ENCODE assay signal across 10 cellular contexts in the genomic region with DNA sequence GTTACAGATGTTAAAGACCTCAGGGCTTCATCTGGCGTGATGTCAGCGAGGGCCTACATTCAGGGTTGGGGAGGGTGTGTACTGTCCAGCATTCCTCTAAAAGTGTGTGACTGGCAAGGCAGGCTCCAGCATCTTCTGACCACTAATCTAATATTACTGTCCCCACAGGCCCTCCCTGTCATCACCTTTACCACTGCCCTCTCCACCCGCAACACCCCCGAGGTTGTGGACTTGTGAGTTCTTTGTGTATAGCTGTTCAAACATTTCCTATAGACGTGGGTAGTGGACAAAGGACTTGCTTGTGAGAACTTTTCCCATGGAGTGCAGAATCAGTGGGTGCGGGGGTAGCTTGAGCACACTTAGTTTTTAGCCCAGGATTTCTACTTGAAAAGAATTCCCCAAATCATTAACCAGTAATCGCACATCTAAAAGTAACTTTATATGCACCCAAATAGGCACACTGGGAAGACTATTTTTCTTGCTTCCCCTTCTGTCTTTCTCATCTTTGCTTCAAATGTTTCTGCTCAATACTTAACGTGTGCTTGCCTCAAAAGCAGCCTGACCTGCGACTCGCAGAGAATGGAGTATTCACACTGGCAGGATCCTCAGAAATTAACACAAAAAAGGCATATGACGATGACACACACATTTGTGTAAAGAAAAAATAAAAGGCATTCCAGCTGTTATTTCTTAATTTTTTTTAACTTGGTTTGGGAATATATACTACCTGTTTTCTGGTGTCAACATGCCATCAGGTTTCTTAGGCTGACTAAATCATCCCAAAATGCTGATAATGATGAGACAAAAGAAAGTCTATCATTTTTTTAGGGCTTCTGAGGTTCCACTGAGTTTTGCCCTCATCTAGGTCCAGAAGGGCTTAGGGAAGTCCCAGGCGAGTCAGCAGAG.
DNase-seq lines count a peak whose midpoint lies in the region; ATAC-seq and TF ChIP-seq lines count a peak whose summit lies in the region.
"Had no signal": no experiment of that assay in that cellular context is flagged by ENCODE, and none has a peak within 500 bp of the region (broad histone marks: within the 10 kb centered on the region; RNA-seq: fewer than 3 reads in every experiment).

No MANE protein-coding gene starts in this region.

- H3K27ac Mint-ChIP-seq in activated T-helper 2 cell treated with anti-CD3 and anti-CD28 coated beads, Interferon-gamma antibody, Interleukin-2, Interleukin-4, amounts not matched to agents 10 μg/mL and 5 μg/mL and 100 μg/mL, durations not matched to agents 14 hours and 24 hours and 36 hours: peak overlapping the region; percentile 64

- no peaks in the 10 kb centered on the region for H3K9me3 ChIP-seq in suprapubic skin
- H3K9me3 ChIP-seq: tibial artery had no signal

- no peaks in the 10 kb centered on the region for H3K27me3 ChIP-seq in suprapubic skin
- H3K27me3 ChIP-seq: tibial artery had no signal

- H3K36me3 Mint-ChIP-seq in activated T-helper 2 cell treated with anti-CD3 and anti-CD28 coated beads, Interferon-gamma antibody, Interleukin-2, Interleukin-4, amounts not matched to agents 10 μg/mL and 5 μg/mL and 100 μg/mL, durations not matched to agents 14 hours and 24 hours and 36 hours (ENCODE audit: low read depth): peaks cover 93% of the 10 kb centered on the region

- no peaks in the 10 kb centered on the region for H3K27me3 Mint-ChIP-seq in activated T-helper 2 cell treated with anti-CD3 and anti-CD28 coated beads, Interferon-gamma antibody, Interleukin-2, Interleukin-4, amounts not matched to agents 10 μg/mL and 5 μg/mL and 100 μg/mL, durations not matched to agents 14 hours and 24 hours and 36 hours (ENCODE audit: low read depth)

- peaks cover 28% of the 10 kb centered on the region for H3K4me1 ChIP-seq in suprapubic skin

- TF ChIP-seq CTCF in suprapubic skin (IDR thresholded peaks at IDR 0.05): no peak

- no peak overlapping the region for H3K4me3 ChIP-seq in suprapubic skin
- H3K4me3 ChIP-seq: tibial artery had no signal

- H3K27ac ChIP-seq in suprapubic skin: peak overlapping the region; percentile 60
- H3K27ac ChIP-seq: tibial artery had no signal

- H3K4me3 Mint-ChIP-seq in activated T-helper 2 cell treated with anti-CD3 and anti-CD28 coated beads, Interferon-gamma antibody, Interleukin-2, Interleukin-4, amounts not matched to agents 10 μg/mL and 5 μg/mL and 100 μg/mL, durations not matched to agents 14 hours and 24 hours and 36 hours (ENCODE audit: low read depth): no peak overlapping the region

- peaks cover 52% of the 10 kb centered on the region for H3K4me1 Mint-ChIP-seq in activated T-helper 2 cell treated with anti-CD3 and anti-CD28 coated beads, Interferon-gamma antibody, Interleukin-2, Interleukin-4, amounts not matched to agents 10 μg/mL and 5 μg/mL and 100 μg/mL, durations not matched to agents 14 hours and 24 hours and 36 hours (ENCODE audit: low read depth)

- no peak for ATAC-seq in GM19328 (IDR thresholded peaks at IDR 0.05; ENCODE audit: unreplicated experiment)

- H3K36me3 ChIP-seq in suprapubic skin: no peaks in the 10 kb centered on the region
- H3K36me3 ChIP-seq: tibial artery had no signal

- DNase-seq in activated CD8-positive, alpha-beta memory T cell treated with anti-CD3 and anti-CD28 coated beads, Interleukin-2, amount 50 U/mL, for 48 hours: peak; percentile 46
- DNase-seq in activated CD8-positive, alpha-beta memory T cell treated with anti-CD3 and anti-CD28 coated beads for 24 hours: no peak
- DNase-seq in activated T-helper 2 cell treated with anti-CD3 and anti-CD28 coated beads, Interferon-gamma antibody, Interleukin-2, Interleukin-4, amounts not matched to agents 10 μg/mL and 5 μg/mL and 100 μg/mL, durations not matched to agents 14 hours and 24 hours and 36 hours (ENCODE audit: low spot score): no peak
- DNase-seq in kidney tubule cell (ENCODE audit: low spot score): peak; percentile 68
- no peak for DNase-seq in suprapubic skin (ENCODE audit: low spot score in 2 of 2)
- DNase-seq in nucleus accumbens (lab: John Stamatoyannopoulos, UW): no peak
- no peak for DNase-seq in NAMALWA (ENCODE audit: low spot score)
- DNase-seq: SHP77 treated with DMSO at 0.1 percent for 48 hours, tibial artery had no signal

- no peak for TF ChIP-seq EP300 in suprapubic skin (IDR thresholded peaks at IDR 0.05)

- H3K9me3 Mint-ChIP-seq in activated T-helper 2 cell treated with anti-CD3 and anti-CD28 coated beads, Interferon-gamma antibody, Interleukin-2, Interleukin-4, amounts not matched to agents 10 μg/mL and 5 μg/mL and 100 μg/mL, durations not matched to agents 14 hours and 24 hours and 36 hours: no peaks in the 10 kb centered on the region

- no peak for TF ChIP-seq POLR2A in suprapubic skin (IDR thresholded peaks at IDR 0.05)

- 82% methylated on average over 12 of the region's 12 CpGs for WGBS in suprapubic skin

- intact Hi-C loops in activated T-helper 2 cell treated with anti-CD3 and anti-CD28 coated beads, Interferon-gamma antibody, Interleukin-2, Interleukin-4, amounts not matched to agents 10 μg/mL and 5 μg/mL and 100 μg/mL, durations not matched to agents 14 hours and 24 hours and 36 hours (cut with micrococcal nuclease): no loop called here

Comparison
In these comparisons a context has a peak if more than half of its experiments do, and no peak if none do; other contexts are left out.
1. DNase-seq: peak in activated CD8-positive, alpha-beta memory T cell treated with anti-CD3 and anti-CD28 coated beads, Interleukin-2, amount 50 U/mL, for 48 hours (single experiment) and kidney tubule cell (single experiment); none in activated CD8-positive, alpha-beta memory T cell treated with anti-CD3 and anti-CD28 coated beads for 24 hours (single experiment), activated T-helper 2 cell treated with anti-CD3 and anti-CD28 coated beads, Interferon-gamma antibody, Interleukin-2, Interleukin-4, amounts not matched to agents 10 μg/mL and 5 μg/mL and 100 μg/mL, durations not matched to agents 14 hours and 24 hours and 36 hours (single experiment), suprapubic skin (0 of 2), nucleus accumbens (0 of 56) and NAMALWA (single experiment).